Comparison of ENCODE assay signal across 8 cellular contexts in genomic region chr10:25174461-25175230, GRCh38. TPM values are rescaled to one million over a fixed set of nuclear protein-coding genes. Genes with fewer than 3 reads are reported as not detected.
A peak's percentile ranks its signal among the peaks of the same experiment; 100 is the strongest.
DNase-seq lines count a peak whose midpoint lies in the region; ATAC-seq and TF ChIP-seq lines count a peak whose summit lies in the region.

TSS of gene GPR158 (plus strand) at chr10:25175001. CDS start at chr10:25175421, 420 bp downstream.

- H3K4me3 ChIP-seq in GM23248, result peak within 1 kb of the TSS; percentile 68
- H3K4me3 ChIP-seq in dorsolateral prefrontal cortex, result peak within 1 kb of the TSS; percentile 33 to 83 (median 70)

- in situ Hi-C loops in GM23248 (cut with MboI), result no loop called here

- no peaks in the 10 kb centered on the region for H3F3A ChIP-seq in GM23248 (ENCODE audit: insufficient read depth)

- ATAC-seq in left colon (peak; percentile 98), HG02840 (IDR thresholded peaks at IDR 0.05; ENCODE audit: low FRiP score, unreplicated experiment) (no peak)

- no peaks in the 10 kb centered on the region for H3K9me3 ChIP-seq in GM23248 (ENCODE audit: low read depth)

- intact Hi-C loops in dorsolateral prefrontal cortex (cut with DNase I) (loop anchor here in 1 of 2 donors (10.0 kb wide), 1 partner anchor 50 kb away; no protein-coding TSS in a partner anchor), left colon (cut with DNase I, micrococcal nuclease) (no loop called here)

- H3K79me2 ChIP-seq in GM23248 (ENCODE audit: insufficient read depth), result no peaks in the 10 kb centered on the region

- H3K36me3 ChIP-seq in GM23248 (ENCODE audit: low read depth), result no peaks in the 10 kb centered on the region

- H2AFZ ChIP-seq in GM23248, result peak within 1 kb of the TSS; percentile 71

- H3K27me3 ChIP-seq in GM23248 (replicated peaks; ENCODE audit: insufficient read depth) (peaks cover 43% of the 10 kb centered on the region), dorsolateral prefrontal cortex (peaks cover 0 to 46% (median 8%) of the 10 kb centered on the region in 45 donors)

- no peaks in the 10 kb centered on the region for H4K20me1 ChIP-seq in GM23248 (ENCODE audit: insufficient read depth)

- H3K27ac ChIP-seq in GM23248 (no peak within 1 kb of the TSS), dorsolateral prefrontal cortex (peak within 1 kb of the TSS in 57 of 59 donors; percentile 11 to 92 (median 74))

- no peaks in the 10 kb centered on the region for H3K9me2 ChIP-seq in GM23248 (ENCODE audit: insufficient read depth)

- H3K9ac ChIP-seq in GM23248, result no peak within 1 kb of the TSS

- H3K4me2 ChIP-seq in GM23248 (ENCODE audit: unreplicated experiment), result peak within 1 kb of the TSS; percentile 82

- TF ChIP-seq CTCF in dorsolateral prefrontal cortex (IDR thresholded peaks at IDR 0.05 in 54 of 56, conservative IDR thresholded peaks at IDR 0.05 in 2 of 56; ENCODE audit: low read depth in 1 of 56, partially characterized antibody in 56 of 56), result peak in 25 of 56 donors; percentile 6 to 42 (median 23)

- H3K4me1 ChIP-seq in GM23248 (ENCODE audit: insufficient read depth), result no peaks in the 10 kb centered on the region

- DNase-seq in AG20443 (ENCODE audit: low spot score), result peak; percentile 95
- peak; percentile 82 for DNase-seq in GM23248
- peak; percentile 33 for DNase-seq in NCI-H2171 (lab: John Stamatoyannopoulos, UW)
- peak; percentile 50 to 58 for DNase-seq in activated CD4-positive, alpha-beta T cell treated with anti-CD3 and anti-CD28 coated beads, Interleukin-2, amount 50 U/mL, for 48 hours
- DNase-seq in dorsolateral prefrontal cortex, result peak; percentile 75 to 96 (median 92)
- peak; percentile 87 to 93 for DNase-seq in left colon
- peak; percentile 70 for DNase-seq in stimulated activated CD4-positive, alpha-beta T cell treated with anti-CD3 and anti-CD28 coated beads, Interleukin-15, amount 100 ng/mL, for 24 hours

- WGBS in GM23248 (ENCODE audit: low coverage in 1 of 2, low lambda C conversion rate in 2 of 2, missing lambda C conversion rate in 2 of 2), 2 experiments, result 6 to 9% methylated on average over 80 to 81 of the region's 83 CpGs

RNA-seq across cellular contexts. Expression of gene GPR158, which starts in this region (rescaled TPM):
- 0.13 TPM in 1 of 2 replicates, not detected in the other for total RNA-seq in GM23248 (2014; rRNA removed; shearing (Covaris generic))
- polyA plus RNA-seq in GM23248 (2016; fragmentation: Nextera tagmentation; extraction: Ambion mirVana), result 0.06 TPM in 1 of 2 replicates, not detected in the other
- total RNA-seq in dorsolateral prefrontal cortex (10 to 100 TPM; 14.3 to 63.9 (median 45.8) TPM), left colon (under 1 TPM; 0.15 to 0.42 TPM)

Comparison
In these comparisons a context has a peak if more than half of its experiments do, and no peak if none do; other contexts are left out.
1. RNA of gene GPR158 (total RNA-seq): 14.3 to 63.9 TPM in dorsolateral prefrontal cortex; 0.15 to 0.42 TPM in left colon and 0.13 TPM in GM23248; every median in the first group is over 10 times any median in the second.
2. Peak in DNase-seq, H3K4me3 ChIP-seq and H3K4me2 ChIP-seq in GM23248; RNA of the gene not detected or under 1 TPM.
3. Peak in DNase-seq and ATAC-seq in left colon; RNA of the gene not detected or under 1 TPM.
4. DNase-seq: peak in every context shown above with its lines; median percentile 95 in AG20443; 92 in dorsolateral prefrontal cortex; 90 in left colon; 82 in GM23248; 70 in stimulated activated CD4-positive, alpha-beta T cell treated with anti-CD3 and anti-CD28 coated beads, Interleukin-15, amount 100 ng/mL, for 24 hours; 54 in activated CD4-positive, alpha-beta T cell treated with anti-CD3 and anti-CD28 coated beads, Interleukin-2, amount 50 U/mL, for 48 hours; 33 in NCI-H2171.